ENCODE assay signal across 8 cellular contexts in genomic region chr19:30046522-30046921, GRCh38.
DNase-seq lines count a peak whose midpoint lies in the region; ATAC-seq and TF ChIP-seq lines count a peak whose summit lies in the region.

No MANE protein-coding gene starts in this region.

- H3K27ac ChIP-seq in SK-N-SH (ENCODE audit: low read depth in 2 of 2, low read length in 1 of 2) (no peak overlapping the region), lower lobe of right lung (no peak overlapping the region), uterus (no peak overlapping the region)

- intact Hi-C loops in lower lobe of right lung (cut with DNase I) (no loop called here), uterus (cut with DNase I; ENCODE audit: low total_unique reads) (no loop called here)

- no peaks in the 10 kb centered on the region for H3F3A ChIP-seq in SK-N-SH (replicated peaks; ENCODE audit: insufficient read depth)

- no peak overlapping the region for H2AFZ ChIP-seq in SK-N-SH (ENCODE audit: low read depth)

- ATAC-seq in HG02973 (IDR thresholded peaks at IDR 0.05; ENCODE audit: unreplicated experiment) (peak; percentile 77), lower lobe of right lung (no peak)

- H4K20me1 ChIP-seq in SK-N-SH (ENCODE audit: insufficient read depth): no peaks in the 10 kb centered on the region

- H3K4me3 ChIP-seq in SK-N-SH (ENCODE audit: low read depth in 2 of 2, low read length in 1 of 2) (no peak overlapping the region), lower lobe of right lung (no peak overlapping the region), uterus (no peak overlapping the region)

- CTCF ChIA-PET in SK-N-SH (lab: Yijun Ruan, JAX): interaction anchor here (0.6 to 2.6 kb wide), 27 partner anchors 8 to 620 kb away, joined by 3 to 17 read pairs (median 3); partner anchors contain the start of gene ZNF536

- peak; percentile 47; the same call in 1 of the 2 replicates for TF ChIP-seq CTCF in SK-N-SH (IDR thresholded peaks at IDR 0.05)
- peak; percentile 31 for TF ChIP-seq CTCF in lower lobe of right lung (IDR thresholded peaks at IDR 0.05)
- no peak for TF ChIP-seq CTCF in uterus (IDR thresholded peaks at IDR 0.05)

- no peak for TF ChIP-seq POLR2A in uterus (IDR thresholded peaks at IDR 0.05)

- 65% methylated on average over 4 of the region's 4 CpGs for WGBS in SK-N-SH (ENCODE audit: low lambda C conversion rate)

- H3K4me1 ChIP-seq in SK-N-SH (ENCODE audit: control insufficient read depth in 1 of 2, insufficient read depth in 2 of 2, low read depth in 1 of 2, low read length in 1 of 2) (peaks cover 0 to 13% of the 10 kb centered on the region in 2 experiments; a peak in 3 of 4 replicates), lower lobe of right lung (peaks cover 6% of the 10 kb centered on the region), uterus (no peaks in the 10 kb centered on the region)

- H3K9ac ChIP-seq in SK-N-SH: no peak overlapping the region

- POLR2A ChIA-PET in SK-N-SH (lab: Yijun Ruan, JAX): no interaction called here

- no peak overlapping the region for H3K4me2 ChIP-seq in SK-N-SH

- H3K79me2 ChIP-seq in SK-N-SH (ENCODE audit: insufficient read depth): no peaks in the 10 kb centered on the region

- peak; percentile 88 for TF ChIP-seq RAD21 in SK-N-SH (IDR thresholded peaks at IDR 0.05; ENCODE audit: low read length)

- H3K36me3 ChIP-seq in SK-N-SH (replicated peaks in 1 of 2; ENCODE audit: control insufficient read depth in 1 of 2, insufficient read depth in 2 of 2, low read length in 1 of 2): no peaks in the 10 kb centered on the region
- no peaks in the 10 kb centered on the region for H3K36me3 ChIP-seq in lower lobe of right lung
- H3K36me3 ChIP-seq in uterus: no peaks in the 10 kb centered on the region

- no peaks in the 10 kb centered on the region for H3K9me3 ChIP-seq in SK-N-SH
- no peaks in the 10 kb centered on the region for H3K9me3 ChIP-seq in lower lobe of right lung
- H3K9me3 ChIP-seq in uterus: no peaks in the 10 kb centered on the region

- no peaks in the 10 kb centered on the region for H3K27me3 ChIP-seq in SK-N-SH (ENCODE audit: insufficient read depth)
- H3K27me3 ChIP-seq in lower lobe of right lung (ENCODE audit: low read depth): no peaks in the 10 kb centered on the region
- no peaks in the 10 kb centered on the region for H3K27me3 ChIP-seq in uterus

- TF ChIP-seq EP300 in SK-N-SH (IDR thresholded peaks at IDR 0.05; ENCODE audit: borderline replicate concordance in 1 of 2, low read depth in 1 of 2, low read length in 1 of 2): no peak

- DNase-seq in NCI-H2171 treated with DMSO at 0.1 percent for 48 hours (lab: John Stamatoyannopoulos, UW): peak; percentile 50
- no peak for DNase-seq in NCI-H2171 (lab: John Stamatoyannopoulos, UW)
- peak; percentile 50 for DNase-seq in SK-N-SH
- DNase-seq in lower lobe of right lung: no peak
- DNase-seq in ecto neural progenitor cell (ENCODE audit: low spot score): no peak
- no peak for DNase-seq in activated effector memory CD4-positive, alpha-beta T cell treated with Interleukin-2 at 50 U/mL for 16 hours
- no peak for DNase-seq in uterus

- H3K9me2 ChIP-seq in SK-N-SH: no peaks in the 10 kb centered on the region

TF ChIP-seq in SK-N-SH, 30 proteins besides CTCF, POLR2A, EP300 and RAD21:
- TF ChIP-seq MEF2A (IDR thresholded peaks at IDR 0.05; ENCODE audit: borderline replicate concordance, low read depth): no peak
- TF ChIP-seq SMC3 (IDR thresholded peaks at IDR 0.05; ENCODE audit: low read depth, low read length): peak; percentile 61
- TF ChIP-seq, protein P1, sequence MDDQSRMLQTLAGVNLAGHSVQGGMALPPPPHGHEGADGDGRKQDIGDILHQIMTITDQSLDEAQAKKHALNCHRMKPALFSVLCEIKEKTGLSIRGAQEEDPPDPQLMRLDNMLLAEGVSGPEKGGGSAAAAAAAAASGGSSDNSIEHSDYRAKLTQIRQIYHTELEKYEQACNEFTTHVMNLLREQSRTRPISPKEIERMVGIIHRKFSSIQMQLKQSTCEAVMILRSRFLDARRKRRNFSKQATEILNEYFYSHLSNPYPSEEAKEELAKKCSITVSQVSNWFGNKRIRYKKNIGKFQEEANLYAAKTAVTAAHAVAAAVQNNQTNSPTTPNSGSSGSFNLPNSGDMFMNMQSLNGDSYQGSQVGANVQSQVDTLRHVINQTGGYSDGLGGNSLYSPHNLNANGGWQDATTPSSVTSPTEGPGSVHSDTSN (IDR thresholded peaks at IDR 0.05): 0 out of 2 replicates have a peak, but pooled peaks have one; percentile 12
- no peak for TF ChIP-seq RXRA (IDR thresholded peaks at IDR 0.05; ENCODE audit: borderline replicate concordance, low read depth)
- TF ChIP-seq, protein P2, sequence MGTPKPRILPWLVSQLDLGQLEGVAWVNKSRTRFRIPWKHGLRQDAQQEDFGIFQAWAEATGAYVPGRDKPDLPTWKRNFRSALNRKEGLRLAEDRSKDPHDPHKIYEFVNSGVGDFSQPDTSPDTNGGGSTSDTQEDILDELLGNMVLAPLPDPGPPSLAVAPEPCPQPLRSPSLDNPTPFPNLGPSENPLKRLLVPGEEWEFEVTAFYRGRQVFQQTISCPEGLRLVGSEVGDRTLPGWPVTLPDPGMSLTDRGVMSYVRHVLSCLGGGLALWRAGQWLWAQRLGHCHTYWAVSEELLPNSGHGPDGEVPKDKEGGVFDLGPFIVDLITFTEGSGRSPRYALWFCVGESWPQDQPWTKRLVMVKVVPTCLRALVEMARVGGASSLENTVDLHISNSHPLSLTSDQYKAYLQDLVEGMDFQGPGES (IDR thresholded peaks at IDR 0.05; ENCODE audit: low read depth, low read length): no peak

Comparison
In these comparisons a context has a peak if more than half of its experiments do, and no peak if none do; other contexts are left out.
1. DNase-seq: peak in NCI-H2171 treated with DMSO at 0.1 percent for 48 hours (single experiment) and SK-N-SH (single experiment); none in NCI-H2171 (single experiment), lower lobe of right lung (single experiment), ecto neural progenitor cell (single experiment), activated effector memory CD4-positive, alpha-beta T cell treated with Interleukin-2 at 50 U/mL for 16 hours (single experiment) and uterus (0 of 2).
2. CTCF ChIP-seq: peak in SK-N-SH (single experiment) and lower lobe of right lung (single experiment); none in uterus (0 of 4).